Comparison of ENCODE assay signal across 8 cellular contexts in genomic region chr5:137888489-137888874, GRCh38. TPM values are rescaled to one million over a fixed set of nuclear protein-coding genes. Genes with fewer than 3 reads are reported as not detected.
DNase-seq lines count a peak whose midpoint lies in the region; ATAC-seq and TF ChIP-seq lines count a peak whose summit lies in the region.

No MANE protein-coding gene starts in this region.

- peak overlapping the region; percentile 94 for H2AFZ ChIP-seq in PC-3 (ENCODE audit: low read length)

- no peaks in the 10 kb centered on the region for H3F3A ChIP-seq in PC-3 (ENCODE audit: low read length, unreplicated experiment)

- no peaks in the 10 kb centered on the region for H3K9me2 ChIP-seq in PC-3 (replicated peaks; ENCODE audit: low read length)

- no peaks in the 10 kb centered on the region for H4K20me1 ChIP-seq in PC-3 (ENCODE audit: low read length)

- H3K27ac Mint-ChIP-seq in nephron progenitor cell = no peak overlapping the region

- H3K27me3 ChIP-seq in GM06990 (replicated peaks; ENCODE audit: control insufficient read depth, insufficient read depth, low read length) = no peaks in the 10 kb centered on the region
- no peaks in the 10 kb centered on the region for H3K27me3 ChIP-seq in PC-3 (ENCODE audit: low read length)

- H3K36me3 ChIP-seq in GM06990 (ENCODE audit: control insufficient read depth, insufficient read depth, low read length) = no peaks in the 10 kb centered on the region
- H3K36me3 ChIP-seq in PC-3 (ENCODE audit: low read depth, low read length) = no peaks in the 10 kb centered on the region

- H3K9ac ChIP-seq in PC-3 (ENCODE audit: low read length) = peak overlapping the region; percentile 79

- no peaks in the 10 kb centered on the region for H3K27me3 Mint-ChIP-seq in nephron progenitor cell (ENCODE audit: low read depth, poor library complexity)

- POLR2A ChIA-PET in PC-3 (lab: Charles Lee; ENCODE audit: unreplicated experiment) = interaction anchor here (0.6 to 0.7 kb wide), 3 partner anchors 42 to 66 kb away, joined by 3 read pairs; no protein-coding TSS in a partner anchor

- H3K9me3 ChIP-seq in PC-3 (ENCODE audit: low read length) = no peaks in the 10 kb centered on the region

- H3K4me1 ChIP-seq in PC-3 (ENCODE audit: insufficient read depth, low read length) = peaks cover 27% of the 10 kb centered on the region

- in situ Hi-C loops in ACHN (cut with HindIII; ENCODE audit: low pct_ligation_motif_present, low pct_unique_long_range_greater_than_20kb, low sequenced_read_pairs) = no loop called here

- H3K27ac ChIP-seq in PC-3 (ENCODE audit: low read length) = peak overlapping the region; percentile 69
- peak overlapping the region; percentile 61 for H3K27ac ChIP-seq in epithelial cell of prostate

- H3K4me2 ChIP-seq in PC-3 (ENCODE audit: low read length) = peak overlapping the region; percentile 94

- TF ChIP-seq CTCF in GM06990 (IDR thresholded peaks at IDR 0.05; ENCODE audit: insufficient read depth, low read length, poor library complexity, severe bottlenecking) (no peak), PC-3 (conservative IDR thresholded peaks at IDR 0.05; ENCODE audit: low read depth, low read length) (no peak), nephron progenitor cell (IDR thresholded peaks at IDR 0.05) (no peak)

- no peak for ATAC-seq in PC-3

- no TSS peak for BruUV-seq in PC-3 (replicated peaks; lab: Mats Ljungman, UMichigan)

- DNase-seq in GM06990 (ENCODE audit: extremely low read depth, insufficient read length) = no peak
- no peak for DNase-seq in PC-3
- no peak for DNase-seq in epithelial cell of prostate (ENCODE audit: low read depth, low spot score)
- DNase-seq in pons (ENCODE audit: low spot score) = peak; percentile 63
- DNase-seq in NCI-H146 (lab: John Stamatoyannopoulos, UW) = no peak
- DNase-seq in stimulated activated CD4-positive, alpha-beta T cell treated with anti-CD3 and anti-CD28 coated beads, Interleukin-2, amount 100 ng/mL, for 48 hours = no peak
- DNase-seq in ACHN = no peak
- DNase-seq in nephron progenitor cell = no peak

- no peak overlapping the region for H3K4me3 Mint-ChIP-seq in nephron progenitor cell

- H3K4me3 ChIP-seq in GM06990 (replicated peaks; ENCODE audit: low read depth, low read length) (peak overlapping the region; percentile 65), PC-3 (ENCODE audit: low read length) (peak overlapping the region; percentile 72)

- H3K9me3 Mint-ChIP-seq in nephron progenitor cell = no peaks in the 10 kb centered on the region

- CTCF ChIA-PET in PC-3 (lab: Charles Lee) = interaction anchor here (1.8 kb wide), 1 partner anchor 110 kb away, joined by 11 read pairs; no protein-coding TSS in a partner anchor

- intact Hi-C loops in PC-3 (cut with micrococcal nuclease) = loop anchor here (2.0 kb wide), 1 partner anchor 56 kb away; no protein-coding TSS in a partner anchor

- H3K4me1 Mint-ChIP-seq in nephron progenitor cell = peaks cover 16% of the 10 kb centered on the region

- no peaks in the 10 kb centered on the region for H3K36me3 Mint-ChIP-seq in nephron progenitor cell (ENCODE audit: low read depth)

- no peaks in the 10 kb centered on the region for H3K79me2 ChIP-seq in PC-3 (ENCODE audit: low read length)

RNA-seq across cellular contexts. Expression of gene PKD2L2, which starts 0.8 kb away (rescaled TPM):
- total RNA-seq in PC-3 (2014; rRNA removed) = not detected in 2 replicates

RNA-seq across cellular contexts. Expression of gene MYOT, which starts 20.8 kb away (rescaled TPM):
- total RNA-seq in PC-3 (2014; rRNA removed) = not detected in 2 replicates
